In the genomic region with DNA sequence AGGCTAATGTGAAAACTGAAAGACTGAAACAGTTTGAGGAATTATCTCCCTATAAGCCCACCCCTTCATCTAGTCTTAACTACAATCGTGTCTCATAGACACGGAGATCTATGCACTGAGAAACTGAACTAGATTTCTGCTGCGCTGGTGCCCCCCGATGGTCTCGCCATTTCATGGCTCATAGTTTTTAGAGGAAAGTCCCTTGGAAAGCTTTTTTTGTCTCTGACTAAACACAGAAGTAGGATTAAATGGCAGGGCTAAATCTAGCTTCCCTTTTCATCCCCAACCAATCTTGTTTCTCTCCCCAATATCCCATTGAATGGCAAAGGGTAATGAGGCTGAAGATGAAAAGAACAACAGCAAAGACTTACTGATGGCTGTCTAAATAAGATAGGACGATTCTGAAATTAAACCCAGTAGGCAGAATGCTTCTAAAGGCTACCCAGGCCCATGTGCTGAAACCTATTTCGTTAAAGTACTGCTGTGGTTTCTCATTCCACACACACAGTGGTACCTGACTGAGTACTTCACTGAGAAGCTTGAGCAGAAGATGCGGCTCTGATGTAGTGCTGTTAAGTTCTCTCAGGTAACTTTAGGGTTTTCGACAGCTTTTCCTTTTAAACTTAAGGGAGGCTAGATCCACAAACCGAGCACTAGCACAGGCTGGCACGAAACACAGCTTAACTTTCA, we compare ENCODE assay signal across 8 cellular contexts.
DNase-seq lines count a peak whose midpoint lies in the region; ATAC-seq, FAIRE-seq and TF ChIP-seq lines count a peak whose summit lies in the region.

No MANE protein-coding gene starts in this region.

- FAIRE-seq in endothelial cell of umbilical vein (lab: Jason Lieb, UNC) (peak; percentile 66), pancreas (lab: Jason Lieb, UNC) (no peak)

- H3K4me1 ChIP-seq in endothelial cell of umbilical vein (ENCODE audit: control insufficient read depth, extremely low read depth, insufficient read depth, low read length) (peaks cover 21% of the 10 kb centered on the region), pancreas (peaks cover 0 to 4% (median 0%) of the 10 kb centered on the region in 3 donors), esophagus squamous epithelium (peaks cover 0 to 38% (median 3%) of the 10 kb centered on the region in 3 donors)

- DNase-seq in A172 (ENCODE audit: low spot score) (peak; percentile 53), endothelial cell of umbilical vein (ENCODE audit: low read depth, low spot score) (peak; percentile 78), pancreas (peak in 1 of 6 donors; percentile 29), NCI-H2107 (lab: John Stamatoyannopoulos, UW) (no peak), esophagus squamous epithelium (lab: John Stamatoyannopoulos, UW) (no peak)
- peak; percentile 43 for DNase-seq in Jurkat, Clone E6-1 (ENCODE audit: low read depth, low spot score)
- DNase-seq in activated CD4-positive, alpha-beta T cell treated with anti-CD3 and anti-CD28 coated beads, Interleukin-2, amount 50 U/mL, for 24 hours (ENCODE audit: low read depth in 1 of 2, low spot score in 1 of 2): peak; percentile 18 to 60

- H3K4me2 ChIP-seq in endothelial cell of umbilical vein (ENCODE audit: insufficient read depth, low read length): no peak overlapping the region

- intact Hi-C loops in endothelial cell of umbilical vein (cut with micrococcal nuclease): loop anchor here (1.0 to 10.0 kb wide), 6 partner anchors 552 to 1467 kb away; partner anchors contain the start of gene RBMS3
- intact Hi-C loops in pancreas (cut with DNase I): no loop called here
- intact Hi-C loops in esophagus squamous epithelium (cut with DNase I): no loop called here

- H3K27me3 ChIP-seq in endothelial cell of umbilical vein (ENCODE audit: control insufficient read depth in 2 of 2, insufficient read depth in 2 of 2, low read length in 2 of 2) (no peaks in the 10 kb centered on the region), pancreas (no peaks in the 10 kb centered on the region), esophagus squamous epithelium (no peaks in the 10 kb centered on the region)

- dilution Hi-C loops in endothelial cell of umbilical vein (cut with MboI; ENCODE audit: extremely low pct_ligation_motif_present, low sequenced_read_pairs): loop anchor here (25.0 kb wide), 1 partner anchor 714 kb away; no protein-coding TSS in a partner anchor

- CTCF ChIA-PET in endothelial cell of umbilical vein (lab: Charles Lee): interaction anchor here (0.6 to 9.4 kb wide), 36 partner anchors 9 to 1835 kb away, joined by 3 to 170 read pairs (median 3); no protein-coding TSS in a partner anchor

- TF ChIP-seq POLR2A in endothelial cell of umbilical vein (IDR thresholded peaks at IDR 0.05; ENCODE audit: low read depth, low read length) (no peak), esophagus squamous epithelium (IDR thresholded peaks at IDR 0.05) (no peak)

- H3K27ac ChIP-seq in endothelial cell of umbilical vein (ENCODE audit: insufficient read depth, low read depth, low read length) (no peak overlapping the region), pancreas (no peak overlapping the region), esophagus squamous epithelium (no peak overlapping the region)

- no TSS peak for BruUV-seq in endothelial cell of umbilical vein (replicated peaks; lab: Mats Ljungman, UMichigan)

- no peak overlapping the region for H3K4me3 ChIP-seq in Jurkat, Clone E6-1 (ENCODE audit: low read length)
- H3K4me3 ChIP-seq in endothelial cell of umbilical vein (replicated peaks in 1 of 3; ENCODE audit: insufficient read depth in 1 of 3, low read depth in 1 of 3, low read length in 3 of 3) (no peak overlapping the region), pancreas (no peak overlapping the region), esophagus squamous epithelium (no peak overlapping the region)

- no peaks in the 10 kb centered on the region for H3K9me3 ChIP-seq in endothelial cell of umbilical vein (replicated peaks; ENCODE audit: control insufficient read depth, insufficient read depth, low read length)
- H3K9me3 ChIP-seq in pancreas: no peaks in the 10 kb centered on the region
- H3K9me3 ChIP-seq in esophagus squamous epithelium: no peaks in the 10 kb centered on the region

- H3K9me1 ChIP-seq in endothelial cell of umbilical vein (replicated peaks; ENCODE audit: control insufficient read depth, extremely low read depth, insufficient read depth, low read length): no peaks in the 10 kb centered on the region

- H4K20me1 ChIP-seq in endothelial cell of umbilical vein (replicated peaks; ENCODE audit: control insufficient read depth, extremely low read depth, insufficient read depth, low read length): no peaks in the 10 kb centered on the region

- H3K79me2 ChIP-seq in endothelial cell of umbilical vein (ENCODE audit: control insufficient read depth, insufficient read depth, low read length): no peaks in the 10 kb centered on the region

- H3K9ac ChIP-seq in endothelial cell of umbilical vein (replicated peaks; ENCODE audit: extremely low read depth, insufficient read depth, low read length): no peak overlapping the region

- ATAC-seq in GM18861 (IDR thresholded peaks at IDR 0.05; ENCODE audit: unreplicated experiment): peak; percentile 48
- peak in 3 of 4 donors; percentile 41 to 69 (median 45) for ATAC-seq in pancreas

- H3K36me3 ChIP-seq in endothelial cell of umbilical vein (ENCODE audit: control insufficient read depth in 2 of 2, extremely low read depth in 1 of 2, insufficient read depth in 2 of 2, low read length in 2 of 2): no peaks in the 10 kb centered on the region
- no peaks in the 10 kb centered on the region for H3K36me3 ChIP-seq in pancreas
- no peaks in the 10 kb centered on the region for H3K36me3 ChIP-seq in esophagus squamous epithelium

- POLR2A ChIA-PET in endothelial cell of umbilical vein (lab: Charles Lee): no interaction called here

- TF ChIP-seq CTCF in endothelial cell of umbilical vein (IDR thresholded peaks at IDR 0.05; ENCODE audit: extremely low read depth in 1 of 2, insufficient read depth in 1 of 2, low read depth in 1 of 2, low read length in 2 of 2) (peak; percentile 49 to 65), pancreas (IDR thresholded peaks at IDR 0.05) (no peak), esophagus squamous epithelium (IDR thresholded peaks at IDR 0.05) (peak in 2 of 6 experiments; percentile 18 to 24)

- WGBS in pancreas, 2 donors: 73 to 74% methylated on average over 11 of the region's 11 CpGs
- 65 to 75% methylated on average over 11 of the region's 11 CpGs for WGBS in esophagus squamous epithelium, 2 donors

- no peak overlapping the region for H2AFZ ChIP-seq in endothelial cell of umbilical vein (ENCODE audit: low read depth, low read length)

TF ChIP-seq in endothelial cell of umbilical vein, 7 proteins besides CTCF, POLR2A, EP300 and RAD21:
- TF ChIP-seq EZH2 (IDR thresholded peaks at IDR 0.05; ENCODE audit: borderline replicate concordance, low read depth, low read length, severe bottlenecking) (no peak), MYC (IDR thresholded peaks at IDR 0.05; ENCODE audit: low read depth, low read length) (no peak), FOS (IDR thresholded peaks at IDR 0.05; ENCODE audit: borderline replicate concordance, insufficient read depth, low read length) (no peak), JUN (IDR thresholded peaks at IDR 0.05; ENCODE audit: borderline replicate concordance, insufficient read depth, insufficient read length, low read depth) (no peak), GATA2 (IDR thresholded peaks at IDR 0.05; ENCODE audit: insufficient read depth, insufficient read length, low read depth, low read length) (no peak), POLR2AphosphoS5 (IDR thresholded peaks at IDR 0.05; ENCODE audit: insufficient read depth, low read depth, low read length) (no peak)
- TF ChIP-seq, protein P1, sequence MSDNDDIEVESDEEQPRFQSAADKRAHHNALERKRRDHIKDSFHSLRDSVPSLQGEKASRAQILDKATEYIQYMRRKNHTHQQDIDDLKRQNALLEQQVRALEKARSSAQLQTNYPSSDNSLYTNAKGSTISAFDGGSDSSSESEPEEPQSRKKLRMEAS (IDR thresholded peaks at IDR 0.05; ENCODE audit: insufficient read depth, insufficient read length): no peak

Comparison
In these comparisons a context has a peak if more than half of its experiments do, and no peak if none do; other contexts are left out.
1. DNase-seq: peak in A172 (single experiment), Jurkat, Clone E6-1 (single experiment), activated CD4-positive, alpha-beta T cell treated with anti-CD3 and anti-CD28 coated beads, Interleukin-2, amount 50 U/mL, for 24 hours (2 of 2) and endothelial cell of umbilical vein (single experiment); none in NCI-H2107 (single experiment) and esophagus squamous epithelium (single experiment).
2. CTCF ChIP-seq: peak in endothelial cell of umbilical vein (2 of 2); none in pancreas (0 of 4).